ENCODE assay signal across 34 cellular contexts in genomic region chr2:230951396-230951795, GRCh38. TPM values are rescaled to one million over a fixed set of nuclear protein-coding genes. Genes with fewer than 3 reads are reported as not detected.
"Had no signal": no experiment of that assay in that cellular context is flagged by ENCODE, and none has a peak within 500 bp of the region (broad histone marks: within the 10 kb centered on the region; RNA-seq: fewer than 3 reads in every experiment).

No MANE protein-coding gene starts in this region.

- H3K4me1 ChIP-seq: heart left ventricle, lower lobe of right lung, neural progenitor cell, pancreas, spleen, uterus had no signal

- ATAC-seq: esophagus mucosa, heart left ventricle, left lobe of liver, lower lobe of right lung, natural killer cell, pancreas had no signal

- H3K27ac Mint-ChIP-seq: memory B cell, mesothelial cell of epicardium, natural killer cell, neural progenitor cell, progenitor cell of endocrine pancreas, type B pancreatic cell had no signal

- FAIRE-seq: endometrium, frontal cortex, islet of Langerhans, pancreas had no signal

- H3K4me1 Mint-ChIP-seq: mesothelial cell of epicardium, neural progenitor cell had no signal

- DNase-seq: dorsolateral prefrontal cortex; effector memory CD4-positive, alpha-beta T cell; heart left ventricle; hippocampal formation; kidney glomerular epithelial cell; lower lobe of right lung; natural killer cell; nucleus accumbens; pancreas; right cardiac atrium; spleen; stimulated activated CD4-positive, alpha-beta T cell treated with anti-CD3 and anti-CD28 coated beads, Interleukin-15, amount 100 ng/mL, for 24 hours; stimulated activated CD4-positive, alpha-beta T cell treated with anti-CD3 and anti-CD28 coated beads, Interleukin-1b, Interleukin-23, amount 100 ng/mL, for 48 hours; stimulated activated CD4-positive, alpha-beta T cell treated with anti-CD3 and anti-CD28 coated beads, Interleukin-4, amount 100 ng/mL, for 24 hours; stimulated activated naive CD4-positive, alpha-beta T cell; uterus had no signal

- H3K9me3 ChIP-seq: lower lobe of right lung, pancreas, spleen, uterus had no signal

- H3K4me3 Mint-ChIP-seq: memory B cell, mesothelial cell of epicardium, natural killer cell, neural progenitor cell, type B pancreatic cell had no signal

- H3K9me3 Mint-ChIP-seq: natural killer cell, type B pancreatic cell had no signal

- H3K4me3 ChIP-seq: coronary artery, dorsolateral prefrontal cortex, heart left ventricle, lower lobe of right lung, neural progenitor cell, pancreas, spleen, uterus had no signal

- H3K27me3 ChIP-seq: dorsolateral prefrontal cortex, pancreas, uterus had no signal

- H3K27ac ChIP-seq: coronary artery, dorsolateral prefrontal cortex, heart left ventricle, lower lobe of right lung, neural progenitor cell, pancreas, spleen, uterus had no signal

- H3K36me3 Mint-ChIP-seq: mesothelial cell of epicardium, natural killer cell, neural progenitor cell, type B pancreatic cell had no signal

- H3K36me3 ChIP-seq: heart left ventricle, lower lobe of right lung, neural progenitor cell, pancreas, spleen, uterus had no signal

RNA-seq across cellular contexts. Expression of gene GPR55, which starts 26.4 kb away (rescaled TPM):
- total RNA-seq: chondrocyte, fibroblast of lung, frontal cortex, glomerular endothelial cell, left lobe of liver, mesothelial cell of epicardium, progenitor cell of endocrine pancreas, skeletal muscle tissue, uterus had no signal
- polyA plus RNA-seq: fibroblast of lung, right cardiac atrium had no signal

RNA-seq across cellular contexts. Expression of gene SPATA3, which starts 44.5 kb away (rescaled TPM):
- total RNA-seq: chondrocyte, esophagus mucosa, fibroblast of lung, frontal cortex, glomerular endothelial cell, heart left ventricle, left lobe of liver, lower lobe of right lung, mesothelial cell of epicardium, mucosa of gallbladder, myocyte, natural killer cell, pancreas, progenitor cell of endocrine pancreas, right cardiac atrium, skeletal muscle tissue, spleen, uterus had no signal
- polyA plus RNA-seq: fibroblast of lung, heart left ventricle, pancreas, right cardiac atrium, spleen, thymus had no signal
